ENCODE assay signal across 34 cellular contexts in the genomic region with DNA sequence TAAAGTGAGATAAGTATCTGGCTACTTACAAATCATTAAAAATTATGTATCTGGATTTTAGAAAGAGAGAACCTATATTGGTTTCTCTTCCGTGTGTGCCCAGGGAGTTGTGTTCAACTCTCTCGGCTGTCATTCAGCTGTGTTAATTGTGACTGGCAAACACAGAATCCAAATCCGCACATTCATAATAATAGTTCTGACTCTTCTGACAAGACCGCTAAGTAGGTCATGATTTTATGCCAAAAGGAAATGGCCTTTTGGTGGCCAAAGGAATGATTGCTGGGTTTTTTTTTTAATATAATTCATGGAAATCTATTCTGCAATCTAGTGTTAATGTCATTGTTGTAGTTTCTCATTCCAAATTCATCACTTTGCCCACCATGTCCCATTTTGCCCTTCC.
"Had no signal": no experiment of that assay in that cellular context is flagged by ENCODE, and none has a peak within 500 bp of the region (broad histone marks: within the 10 kb centered on the region; RNA-seq: fewer than 3 reads in every experiment).

No MANE protein-coding gene starts in this region.

- DNase-seq: activated CD4-positive, alpha-beta T cell treated with anti-CD3 and anti-CD28 coated beads for 1 hour; activated CD4-positive, alpha-beta T cell treated with anti-CD3 and anti-CD28 coated beads, Interleukin-2, amount 10 ng/mL, durations not matched to agents 24 days and 14 days; activated CD4-positive, alpha-beta T cell treated with anti-CD3 and anti-CD28 coated beads, Interleukin-2, amount 50 U/mL, for 4 hours; activated CD4-positive, CD25-positive, alpha-beta regulatory T cell; activated CD8-positive, alpha-beta T cell treated with anti-CD3 and anti-CD28 coated beads for 36 hours; activated effector memory CD4-positive, alpha-beta T cell treated with anti-CD3 and anti-CD28 coated beads, Interleukin-2, amount 50 U/mL, for 16 hours; activated naive CD4-positive, alpha-beta T cell; activated naive CD4-positive, alpha-beta T cell treated with anti-CD3 and anti-CD28 coated beads, Interleukin-2, amount 50 U/mL, for 16 hours; activated naive CD8-positive, alpha-beta T cell treated with anti-CD3 and anti-CD28 coated beads for 36 hours; activated T-cell treated with anti-CD3 and anti-CD28 coated beads, Interleukin-2, amount 50 U/mL, for 1 hour; activated T-cell treated with anti-CD3 and anti-CD28 coated beads, Interleukin-2, amount 50 U/mL, for 72 hours; amygdala; body of pancreas; Kasumi-1; KG1; MG63; NCI-H1092; NCI-H1417; NCI-H146; NCI-H187; NCI-H2029 treated with DMSO at 0.1 percent for 48 hours; NCI-H2107; NCI-H2171; NCI-H510A; NCI-H526; NCI-H748 treated with DMSO at 0.1 percent for 48 hours; NK-92 treated with Interleukin-12 subunit alpha and Interleukin-12 subunit beta, amount 100 ng/mL, for 24 hours; PC-3; Peyer's patch; SIG-M5; T1000; WERI-Rb-1 had no signal

- H3K4me3 ChIP-seq: body of pancreas, breast epithelium, MG63, Peyer's patch had no signal

- H3K27me3 ChIP-seq: body of pancreas, breast epithelium, MG63, Peyer's patch had no signal

- H3K9me3 ChIP-seq: body of pancreas, breast epithelium, MG63, Peyer's patch had no signal

- H3K27ac ChIP-seq: body of pancreas, Peyer's patch, RWPE1, WERI-Rb-1 had no signal

- H3K4me1 ChIP-seq: body of pancreas, breast epithelium, Peyer's patch had no signal

- H3K36me3 ChIP-seq: breast epithelium, MG63, Peyer's patch, WERI-Rb-1 had no signal
